20 cellular contexts compared by ENCODE assay signal in genomic region chr2:239468491-239469017, GRCh38.
DNase-seq lines count a peak whose midpoint lies in the region; ATAC-seq and TF ChIP-seq lines count a peak whose summit lies in the region.
"Had no signal": no experiment of that assay in that cellular context is flagged by ENCODE, and none has a peak within 500 bp of the region (broad histone marks: within the 10 kb centered on the region; RNA-seq: fewer than 3 reads in every experiment).

No MANE protein-coding gene starts in this region.

- no peak for ATAC-seq in GM21786 (IDR thresholded peaks at IDR 0.05; ENCODE audit: unreplicated experiment)
- ATAC-seq: CD8-positive, alpha-beta T cell had no signal

- H3K79me1 ChIP-seq in trophoblast cell (ENCODE audit: low read length), result no peaks in the 10 kb centered on the region

- H3K4me2 ChIP-seq in trophoblast cell (ENCODE audit: low read length), result no peak overlapping the region
- H3K4me2 ChIP-seq: BLaER1 treated with 17β-estradiol and CSF1 and Interleukin-3, amounts not matched to agents 10 nM and 100 nM had no signal

- no peak overlapping the region for H3K18ac ChIP-seq in trophoblast cell (ENCODE audit: low read length)

- peaks cover 5% of the 10 kb centered on the region for H3K4me1 Mint-ChIP-seq in endodermal cell

- no peak overlapping the region for H2BK120ac ChIP-seq in trophoblast cell (ENCODE audit: insufficient read depth, low read length, poor library complexity)

- H3K36me3 Mint-ChIP-seq in endodermal cell (ENCODE audit: low read depth), result no peaks in the 10 kb centered on the region
- H3K36me3 Mint-ChIP-seq: CD8-positive, alpha-beta T cell had no signal

- H2BK12ac ChIP-seq in trophoblast cell (ENCODE audit: low read length), result no peak overlapping the region

- H4K8ac ChIP-seq in trophoblast cell (ENCODE audit: low read depth, low read length), result no peak overlapping the region

- no peak overlapping the region for H3K9ac ChIP-seq in endodermal cell (ENCODE audit: extremely low read depth, low read length, poor library complexity, severe bottlenecking)
- no peak overlapping the region for H3K9ac ChIP-seq in trophoblast cell (ENCODE audit: low read length)
- H3K9ac ChIP-seq: BLaER1 treated with 17β-estradiol and CSF1 and Interleukin-3, amounts not matched to agents 10 nM and 100 nM had no signal

- no peak overlapping the region for H3K23ac ChIP-seq in trophoblast cell (ENCODE audit: low read length)

- H3K14ac ChIP-seq in trophoblast cell (ENCODE audit: low read length), result no peak overlapping the region

- no peak overlapping the region for H2BK5ac ChIP-seq in trophoblast cell (ENCODE audit: low read depth, low read length, poor library complexity)

- in situ Hi-C loops in GM13977 (cut with MboI; ENCODE audit: low pct_unique_long_range_greater_than_20kb, low sequenced_read_pairs, unreplicated experiment), result no loop called here

- H3K9me3 Mint-ChIP-seq in endodermal cell, result peaks cover 17% of the 10 kb centered on the region
- H3K9me3 Mint-ChIP-seq: CD8-positive, alpha-beta T cell had no signal

- H3K27ac Mint-ChIP-seq in endodermal cell, result no peak overlapping the region
- H3K27ac Mint-ChIP-seq: CD8-positive, alpha-beta T cell had no signal

- H3K27me3 Mint-ChIP-seq in endodermal cell (ENCODE audit: insufficient read depth), result peaks cover 12% of the 10 kb centered on the region

- H3K4ac ChIP-seq in trophoblast cell (ENCODE audit: low read depth, low read length), result no peak overlapping the region

- H3K36me3 ChIP-seq in endodermal cell (ENCODE audit: control insufficient read depth, insufficient read depth, low read length), result no peaks in the 10 kb centered on the region
- no peaks in the 10 kb centered on the region for H3K36me3 ChIP-seq in trophoblast cell (ENCODE audit: control insufficient read depth in 1 of 2, insufficient read depth in 2 of 2, low read length in 2 of 2)
- H3K36me3 ChIP-seq in tibial artery, result no peaks in the 10 kb centered on the region
- H3K36me3 ChIP-seq: BLaER1 treated with 17β-estradiol and CSF1 and Interleukin-3, amounts not matched to agents 10 nM and 100 nM had no signal

- H3K27ac ChIP-seq in endodermal cell (ENCODE audit: low read depth, low read length) (no peak overlapping the region), trophoblast cell (ENCODE audit: low read depth, low read length) (no peak overlapping the region), tibial artery (no peak overlapping the region)
- H3K27ac ChIP-seq: BLaER1 treated with 17β-estradiol and CSF1 and Interleukin-3, amounts not matched to agents 10 nM and 100 nM had no signal

- no peak overlapping the region for H4K91ac ChIP-seq in trophoblast cell (ENCODE audit: low read depth, low read length)

- H3K9me3 ChIP-seq in endodermal cell (ENCODE audit: control insufficient read depth, low read length) (no peaks in the 10 kb centered on the region), trophoblast cell (ENCODE audit: insufficient read depth, low read depth, low read length) (peaks cover 39% of the 10 kb centered on the region), tibial artery (no peaks in the 10 kb centered on the region)

- no peak for TF ChIP-seq CTCF in endodermal cell (conservative IDR thresholded peaks at IDR 0.05)
- no peak for TF ChIP-seq CTCF in tibial artery (IDR thresholded peaks at IDR 0.05)
- TF ChIP-seq CTCF in GM13977 (IDR thresholded peaks at IDR 0.05; ENCODE audit: extremely low read depth, insufficient read depth, missing control alignments), result no peak

- WGBS in endodermal cell (ENCODE audit: insufficient coverage in 1 of 2, insufficient read length in 1 of 2), 2 experiments, result 86 to 97% methylated on average over 4 to 8 of the region's 8 CpGs
- no CpG with 5 or more reads among the region's 8 CpGs for WGBS in trophoblast cell (ENCODE audit: extremely low coverage, insufficient coverage, insufficient read length)

- H3K79me2 ChIP-seq in trophoblast cell (ENCODE audit: control insufficient read depth, insufficient read depth, low read length, poor library complexity), result no peaks in the 10 kb centered on the region

- no peak overlapping the region for H4K12ac ChIP-seq in trophoblast cell (ENCODE audit: low read depth, low read length)

- intact Hi-C loops in tibial artery (cut with DNase I; ENCODE audit: low total_unique reads), result no loop called here

- peak; percentile 13 for DNase-seq in activated CD8-positive, alpha-beta memory T cell treated with anti-CD3 and anti-CD28 coated beads, Interleukin-2, amount 50 U/mL, for 48 hours
- no peak for DNase-seq in activated CD8-positive, alpha-beta memory T cell treated with anti-CD3 and anti-CD28 coated beads for 24 hours
- DNase-seq in endodermal cell, result peak; percentile 23
- DNase-seq in trophoblast cell, result no peak
- DNase-seq in tibial artery, result peak; percentile 5 to 52
- DNase-seq in GM13977 (ENCODE audit: low spot score), result no peak
- DNase-seq in medulla oblongata (ENCODE audit: extremely low spot score), result no peak
- DNase-seq: 8988T; CD8-positive, alpha-beta T cell; KBM-7; MM.1S; NCI-H1048; NCI-H1417 treated with DMSO at 0.1 percent for 48 hours; NCI-H187; NCI-H446; NCI-H526; OCI-M1; SHP77 had no signal

- no peak overlapping the region for H3K4me3 ChIP-seq in endodermal cell (ENCODE audit: low read length)
- H3K4me3 ChIP-seq in trophoblast cell (ENCODE audit: low read depth, low read length), result peak overlapping the region; percentile 5
- H3K4me3 ChIP-seq in tibial artery, result no peak overlapping the region
- H3K4me3 ChIP-seq: BLaER1 treated with 17β-estradiol and CSF1 and Interleukin-3, amounts not matched to agents 10 nM and 100 nM had no signal

- H3K27me3 ChIP-seq in endodermal cell (ENCODE audit: control insufficient read depth, insufficient read depth, low read length, poor library complexity, severe bottlenecking) (no peaks in the 10 kb centered on the region), trophoblast cell (ENCODE audit: insufficient read depth, low read length) (no peaks in the 10 kb centered on the region), tibial artery (no peaks in the 10 kb centered on the region)
- H3K27me3 ChIP-seq: BLaER1 treated with 17β-estradiol and CSF1 and Interleukin-3, amounts not matched to agents 10 nM and 100 nM had no signal

- H3K4me1 ChIP-seq in endodermal cell (ENCODE audit: control insufficient read depth, insufficient read depth, low read length) (no peaks in the 10 kb centered on the region), trophoblast cell (ENCODE audit: control insufficient read depth in 1 of 2, insufficient read depth in 2 of 2, low read length in 2 of 2) (no peaks in the 10 kb centered on the region), tibial artery (peaks cover 0 to 13% (median 11%) of the 10 kb centered on the region in 4 donors)

- H2AFZ ChIP-seq in trophoblast cell (ENCODE audit: insufficient read depth, low read length, poor library complexity), result no peak overlapping the region

- H3K4me3 Mint-ChIP-seq in endodermal cell, result no peak overlapping the region
- H3K4me3 Mint-ChIP-seq: CD8-positive, alpha-beta T cell had no signal

- H2AK5ac ChIP-seq in trophoblast cell (ENCODE audit: low read length), result no peak overlapping the region

Comparison
In these comparisons a context has a peak if more than half of its experiments do, and no peak if none do; other contexts are left out.
1. DNase-seq: peak in activated CD8-positive, alpha-beta memory T cell treated with anti-CD3 and anti-CD28 coated beads, Interleukin-2, amount 50 U/mL, for 48 hours (single experiment), endodermal cell (single experiment) and tibial artery (2 of 2); none in activated CD8-positive, alpha-beta memory T cell treated with anti-CD3 and anti-CD28 coated beads for 24 hours (single experiment), trophoblast cell (0 of 2), GM13977 (single experiment) and medulla oblongata (single experiment).